ENCODE assay signal across 22 cellular contexts in the genomic region with DNA sequence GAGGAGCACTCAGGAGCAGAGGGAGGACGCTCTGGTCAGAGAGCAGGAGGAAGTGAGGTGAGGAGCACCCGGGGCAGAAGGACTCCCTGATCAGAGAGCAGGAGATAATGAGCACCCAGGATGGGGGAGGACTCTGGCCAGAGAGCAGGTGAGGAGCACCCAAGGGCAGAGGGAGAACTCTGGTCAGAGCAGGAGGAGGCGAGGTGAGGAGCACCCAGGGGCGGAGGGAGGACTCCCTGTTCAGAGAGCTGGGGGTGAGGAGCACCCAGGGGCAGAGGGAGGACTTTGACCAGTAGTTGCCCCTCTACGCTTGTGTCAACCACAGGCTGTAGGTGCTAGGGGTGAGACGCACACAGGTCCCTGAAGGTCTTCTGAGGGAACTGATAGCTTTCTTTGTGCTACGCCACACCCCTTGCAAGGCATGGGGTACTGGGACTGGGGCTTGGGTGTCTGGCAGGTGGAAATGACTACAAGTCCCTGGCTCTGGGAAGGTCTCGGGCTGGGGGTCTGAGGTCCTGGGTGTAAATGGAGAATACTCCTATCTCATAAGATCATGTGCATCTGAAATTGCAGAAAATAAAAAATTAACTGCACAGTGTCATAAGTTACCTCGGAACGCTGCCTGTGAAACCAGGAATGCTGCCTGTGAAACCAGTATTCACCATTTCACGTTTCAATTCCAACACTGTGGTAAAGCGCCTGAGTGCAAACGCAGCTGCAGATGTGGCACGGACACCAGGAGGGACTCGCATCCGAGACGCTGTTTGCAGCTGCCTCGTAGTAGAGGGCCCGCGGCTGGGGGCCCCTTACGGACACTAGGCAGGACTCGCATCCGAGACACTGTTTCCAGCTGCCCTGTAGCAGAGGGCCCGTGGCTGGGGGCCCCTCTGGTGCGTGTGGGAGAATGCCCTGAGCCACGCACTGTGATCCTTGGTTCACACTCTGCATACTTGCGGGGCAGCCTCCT. TPM values are rescaled to one million over a fixed set of nuclear protein-coding genes. Genes with fewer than 3 reads are reported as not detected.
DNase-seq lines count a peak whose midpoint lies in the region; ATAC-seq and TF ChIP-seq lines count a peak whose summit lies in the region.
"Had no signal": no experiment of that assay in that cellular context is flagged by ENCODE, and none has a peak within 500 bp of the region (broad histone marks: within the 10 kb centered on the region; RNA-seq: fewer than 3 reads in every experiment).

No MANE protein-coding gene starts in this region.

- CTCF ChIA-PET in PC-9 (lab: Charles Lee), result no interaction called here

- H2AK5ac ChIP-seq in neuronal stem cell (ENCODE audit: low read depth, low read length), result no peak overlapping the region

- H4K91ac ChIP-seq in neuronal stem cell (ENCODE audit: low read depth, low read length, poor library complexity), result no peak overlapping the region

- H3K14ac ChIP-seq in neuronal stem cell (ENCODE audit: low read length), result no peak overlapping the region

- H3K9ac ChIP-seq in neuronal stem cell (ENCODE audit: low read depth, low read length, poor library complexity), result no peak overlapping the region

- H3K9me3 Mint-ChIP-seq in CD14-positive monocyte, result peaks cover 0 to 8% (median 3%) of the 10 kb centered on the region in 7 donors
- no peaks in the 10 kb centered on the region for H3K9me3 Mint-ChIP-seq in central memory CD8-positive, alpha-beta T cell

- H3K27me3 Mint-ChIP-seq in CD14-positive monocyte (ENCODE audit: low read depth in 3 of 3), result peaks cover 0 to 2% (median 0%) of the 10 kb centered on the region in 3 donors
- no peaks in the 10 kb centered on the region for H3K27me3 Mint-ChIP-seq in central memory CD8-positive, alpha-beta T cell
- H3K27me3 Mint-ChIP-seq: activated naive CD8-positive, alpha-beta T cell had no signal

- TF ChIP-seq CTCF in CD14-positive monocyte (IDR thresholded peaks at IDR 0.05) (no peak), PC-9 (conservative IDR thresholded peaks at IDR 0.05) (no peak)

- H3K27me3 ChIP-seq in neuronal stem cell (ENCODE audit: control insufficient read depth in 3 of 3, insufficient read depth in 3 of 3, low read depth in 1 of 3, low read length in 3 of 3) (no peaks in the 10 kb centered on the region), PC-9 (ENCODE audit: insufficient read depth, low read depth) (no peaks in the 10 kb centered on the region)
- H3K27me3 ChIP-seq: pancreas, right lobe of liver, uterus had no signal

- H4K8ac ChIP-seq in neuronal stem cell (ENCODE audit: low read depth, low read length), result no peak overlapping the region

- no peaks in the 10 kb centered on the region for H3K9me3 ChIP-seq in neuronal stem cell (replicated peaks in 1 of 2; ENCODE audit: control insufficient read depth in 2 of 2, insufficient read depth in 1 of 2, low read depth in 1 of 2, low read length in 2 of 2)
- no peaks in the 10 kb centered on the region for H3K9me3 ChIP-seq in PC-9 (ENCODE audit: insufficient read depth, low read depth)
- H3K9me3 ChIP-seq: pancreas, right lobe of liver, uterus had no signal

- no peaks in the 10 kb centered on the region for H3K9me2 ChIP-seq in PC-9 (ENCODE audit: insufficient read depth)

- H3K4ac ChIP-seq in neuronal stem cell (ENCODE audit: low read length), result no peak overlapping the region

- H3K23ac ChIP-seq in neuronal stem cell (ENCODE audit: low read depth, low read length, poor library complexity), result no peak overlapping the region

- H3K4me1 ChIP-seq in neuronal stem cell (ENCODE audit: control insufficient read depth in 2 of 2, insufficient read depth in 1 of 2, low read depth in 1 of 2, low read length in 2 of 2) (peaks cover 0 to 9% of the 10 kb centered on the region in 2 donors), PC-9 (replicated peaks; ENCODE audit: insufficient read depth) (no peaks in the 10 kb centered on the region)
- H3K4me1 ChIP-seq: pancreas, uterus had no signal

- peak overlapping the region in 6 of 7 donors; percentile 30 to 87 (median 84) for H3K27ac Mint-ChIP-seq in CD14-positive monocyte
- H3K27ac Mint-ChIP-seq in central memory CD8-positive, alpha-beta T cell (ENCODE audit: low read depth), result peak overlapping the region; percentile 91
- H3K27ac Mint-ChIP-seq: activated naive CD8-positive, alpha-beta T cell had no signal

- no peaks in the 10 kb centered on the region for H3F3A ChIP-seq in PC-9 (ENCODE audit: insufficient read depth, low read depth)

- intact Hi-C loops in CD14-positive monocyte (cut with micrococcal nuclease) (loop anchor here (10.0 kb wide), 2 partner anchors 127 to 367 kb away; partner anchors contain the start of gene CLPTM1L (in 1 of the 2)), PC-9 (cut with micrococcal nuclease; ENCODE audit: unreplicated experiment) (no loop called here)

- H4K20me1 ChIP-seq in PC-9 (ENCODE audit: insufficient read depth), result no peaks in the 10 kb centered on the region; the same call in 1 of the 2 replicates

- no peak overlapping the region for H2BK12ac ChIP-seq in neuronal stem cell (ENCODE audit: low read length)

- in situ Hi-C loops in GM18951 (cut with MboI; ENCODE audit: low sequenced_read_pairs, unreplicated experiment), result no loop called here

- H3K4me3 ChIP-seq in neuronal stem cell (ENCODE audit: low read length in 2 of 2), result no peak overlapping the region
- H3K4me3 ChIP-seq in PC-9, result no peak overlapping the region
- H3K4me3 ChIP-seq: pancreas, right lobe of liver, uterus had no signal

- no peak overlapping the region for H3K18ac ChIP-seq in neuronal stem cell (ENCODE audit: low read length)

- H2BK5ac ChIP-seq in neuronal stem cell (ENCODE audit: low read length), result peak overlapping the region; percentile 90

- BruUV-seq in PC-9 (replicated peaks; lab: Mats Ljungman, UMichigan), result no TSS peak

- H3K36me3 Mint-ChIP-seq in CD14-positive monocyte, result peaks cover 75 to 96% of the 10 kb centered on the region in 2 donors
- H3K36me3 Mint-ChIP-seq in central memory CD8-positive, alpha-beta T cell (ENCODE audit: insufficient read depth), result peaks cover 44% of the 10 kb centered on the region
- H3K36me3 Mint-ChIP-seq: activated naive CD8-positive, alpha-beta T cell had no signal

- H3K4me3 Mint-ChIP-seq in CD14-positive monocyte, result no peak overlapping the region
- H3K4me3 Mint-ChIP-seq in central memory CD8-positive, alpha-beta T cell, result no peak overlapping the region
- H3K4me3 Mint-ChIP-seq: activated naive CD8-positive, alpha-beta T cell had no signal

- WGBS in neuronal stem cell (ENCODE audit: extremely low coverage in 2 of 2, insufficient read length in 2 of 2, insufficient replicate concordance in 1 of 2), 2 donors, result no CpG with 5 or more reads among the region's 27 CpGs

- H2BK15ac ChIP-seq in neuronal stem cell (ENCODE audit: low read length), result no peak overlapping the region

- no peak overlapping the region for H2BK120ac ChIP-seq in neuronal stem cell (ENCODE audit: low read depth, low read length)

- peaks cover 3% of the 10 kb centered on the region for H3K79me1 ChIP-seq in neuronal stem cell (ENCODE audit: low read depth, low read length)

- DNase-seq in CD14-positive monocyte (ENCODE audit: low spot score) (no peak), neuronal stem cell (ENCODE audit: low spot score) (no peak), PC-9 (no peak), RPMI8226 (no peak)
- DNase-seq in central memory CD8-positive, alpha-beta T cell (ENCODE audit: low spot score in 2 of 2), result no peak
- DNase-seq in stimulated activated naive CD4-positive, alpha-beta T cell (lab: John Stamatoyannopoulos, UW), result no peak
- DNase-seq: activated CD8-positive, alpha-beta memory T cell treated with anti-CD3 and anti-CD28 coated beads for 24 hours; mesendoderm; MM.1S; NCI-H1436 treated with DMSO at 0.1 percent for 48 hours; SHP77 treated with DMSO at 0.1 percent for 48 hours had no signal

- H3K4me1 Mint-ChIP-seq in CD14-positive monocyte, result peaks cover 28% of the 10 kb centered on the region
- H3K4me1 Mint-ChIP-seq in central memory CD8-positive, alpha-beta T cell, result peaks cover 20% of the 10 kb centered on the region

- H2AFZ ChIP-seq in neuronal stem cell (ENCODE audit: low read length), result no peak overlapping the region
- H2AFZ ChIP-seq in PC-9, result no peak overlapping the region

- POLR2A ChIA-PET in PC-9 (lab: Charles Lee; ENCODE audit: unreplicated experiment), result no interaction called here

- no peak overlapping the region for H3K4me2 ChIP-seq in neuronal stem cell (ENCODE audit: insufficient read depth, low read length, poor library complexity, severe bottlenecking)
- H3K4me2 ChIP-seq in PC-9, result no peak overlapping the region

- peak; percentile 11 for TF ChIP-seq POLR2A in GM18951 (IDR thresholded peaks at IDR 0.05; ENCODE audit: extremely low read depth, insufficient read depth, insufficient read length)

- no peak for ATAC-seq in central memory CD8-positive, alpha-beta T cell (replicated peaks; ENCODE audit: extremely low read depth, poor library complexity, severe bottlenecking)
- ATAC-seq in HG03175 (IDR thresholded peaks at IDR 0.05; ENCODE audit: unreplicated experiment), result no peak
- ATAC-seq: HCT116, pancreas, right lobe of liver had no signal

- H3K36me3 ChIP-seq in neuronal stem cell (replicated peaks in 1 of 2; ENCODE audit: control insufficient read depth in 2 of 2, insufficient read depth in 2 of 2, low read length in 2 of 2) (peaks cover 40 to 69% of the 10 kb centered on the region in 2 donors), PC-9 (ENCODE audit: low read depth) (no peaks in the 10 kb centered on the region; the same call in 1 of the 2 replicates)
- H3K36me3 ChIP-seq: right lobe of liver, uterus had no signal

- no peaks in the 10 kb centered on the region for H3K79me2 ChIP-seq in PC-9 (ENCODE audit: low read depth)

- no peak overlapping the region for H3K27ac ChIP-seq in neuronal stem cell (replicated peaks; ENCODE audit: low read length)
- H3K27ac ChIP-seq in PC-9, result no peak overlapping the region
- H3K27ac ChIP-seq: C4-2B, pancreas, right lobe of liver, uterus had no signal

RNA-seq across cellular contexts. Expression of gene SLC6A3, which starts 27.0 kb away (rescaled TPM):
- polyA plus RNA-seq in CD14-positive monocyte, result not detected
- 0.26 TPM for polyA plus RNA-seq in neuronal stem cell (2013, experiment 1 of 2)
- 0.15 TPM for polyA plus RNA-seq in neuronal stem cell (2013, experiment 2 of 2)
- not detected in 2 replicates for total RNA-seq in PC-9 (2021)
- total RNA-seq: fibroblast of lung, glomerular endothelial cell, pancreas, right lobe of liver had no signal
- polyA plus RNA-seq: AG04450, fibroblast of lung, pancreas had no signal

RNA-seq across cellular contexts. Expression of gene LPCAT1, which starts 51.5 kb away (rescaled TPM):
- polyA plus RNA-seq in CD14-positive monocyte, result 10 to 100 TPM; 34.1 to 34.8 TPM
- 92.2 TPM for polyA plus RNA-seq in neuronal stem cell (2013, experiment 1 of 2)
- 93.4 TPM for polyA plus RNA-seq in neuronal stem cell (2013, experiment 2 of 2)
- total RNA-seq in PC-9 (2021), result 90.6 and 96.1 TPM in 2 replicates
